ENCODE assay signal across 19 cellular contexts in genomic region chr3:75262661-75263060, GRCh38.
DNase-seq lines count a peak whose midpoint lies in the region; ATAC-seq and TF ChIP-seq lines count a peak whose summit lies in the region.
"Had no signal": no experiment of that assay in that cellular context is flagged by ENCODE, and none has a peak within 500 bp of the region (broad histone marks: within the 10 kb centered on the region; RNA-seq: fewer than 3 reads in every experiment).

No MANE protein-coding gene starts in this region.

- dilution Hi-C loops in mammary epithelial cell (cut with HindIII; ENCODE audit: low sequenced_read_pairs), result no loop called here

- H3K9me3 ChIP-seq in mammary epithelial cell (replicated peaks; ENCODE audit: insufficient read depth, low read length) (no peaks in the 10 kb centered on the region), breast epithelium (no peaks in the 10 kb centered on the region)
- H3K9me3 ChIP-seq: BE2C; BLaER1 treated with 17β-estradiol and CSF1 and Interleukin-3, amounts not matched to agents 10 nM and 100 nM; HAP-1 had no signal

- no peaks in the 10 kb centered on the region for H3K79me2 ChIP-seq in mammary epithelial cell (ENCODE audit: insufficient read depth, low read length)

- peak; percentile 69 for ATAC-seq in foreskin keratinocyte
- ATAC-seq in HG03135 (IDR thresholded peaks at IDR 0.05; ENCODE audit: unreplicated experiment), result no peak
- no peak for ATAC-seq in GM19467 (IDR thresholded peaks at IDR 0.05; ENCODE audit: unreplicated experiment)

- TF ChIP-seq POLR2A in breast epithelium (IDR thresholded peaks at IDR 0.05), result no peak

- H2AFZ ChIP-seq in mammary epithelial cell (ENCODE audit: low read depth, low read length), result no peak overlapping the region

- no peaks in the 10 kb centered on the region for H4K20me1 ChIP-seq in mammary epithelial cell (ENCODE audit: insufficient read depth, low read length)
- H4K20me1 ChIP-seq: BLaER1 treated with 17β-estradiol and CSF1 and Interleukin-3, amounts not matched to agents 10 nM and 100 nM had no signal

- H3K9ac ChIP-seq in mammary epithelial cell (ENCODE audit: insufficient read depth, low read length), result no peak overlapping the region
- H3K9ac ChIP-seq: BLaER1 treated with 17β-estradiol and CSF1 and Interleukin-3, amounts not matched to agents 10 nM and 100 nM had no signal

- H3K4me3 ChIP-seq in mammary epithelial cell (replicated peaks in 1 of 3; ENCODE audit: insufficient read depth in 1 of 3, low read depth in 2 of 3, low read length in 3 of 3), result no peak overlapping the region
- no peak overlapping the region for H3K4me3 ChIP-seq in breast epithelium
- no peak overlapping the region for H3K4me3 ChIP-seq in epithelial cell of esophagus (ENCODE audit: low read length)
- H3K4me3 ChIP-seq: BLaER1 treated with 17β-estradiol and CSF1 and Interleukin-3, amounts not matched to agents 10 nM and 100 nM; HAP-1 had no signal

- H3K4me1 ChIP-seq in mammary epithelial cell (ENCODE audit: insufficient read depth, low read length), result no peaks in the 10 kb centered on the region
- no peaks in the 10 kb centered on the region for H3K4me1 ChIP-seq in breast epithelium
- peaks cover 3% of the 10 kb centered on the region for H3K4me1 ChIP-seq in foreskin keratinocyte
- H3K4me1 ChIP-seq: BE2C; BLaER1 treated with 17β-estradiol and CSF1 and Interleukin-3, amounts not matched to agents 10 nM and 100 nM; HAP-1 had no signal

- H3K27me3 ChIP-seq in mammary epithelial cell (ENCODE audit: insufficient read depth, low read length), result no peaks in the 10 kb centered on the region
- no peaks in the 10 kb centered on the region for H3K27me3 ChIP-seq in breast epithelium
- no peaks in the 10 kb centered on the region for H3K27me3 ChIP-seq in foreskin keratinocyte
- H3K27me3 ChIP-seq: BE2C; BLaER1 treated with 17β-estradiol and CSF1 and Interleukin-3, amounts not matched to agents 10 nM and 100 nM had no signal

- POLR2A ChIA-PET in HEK293T (lab: Yijun Ruan, JAX), result no interaction called here

- no peaks in the 10 kb centered on the region for H3K36me3 ChIP-seq in mammary epithelial cell (ENCODE audit: insufficient read depth, low read length)
- H3K36me3 ChIP-seq in breast epithelium, result no peaks in the 10 kb centered on the region
- H3K36me3 ChIP-seq: BE2C; BLaER1 treated with 17β-estradiol and CSF1 and Interleukin-3, amounts not matched to agents 10 nM and 100 nM; HAP-1 had no signal

- H3K27ac ChIP-seq in mammary epithelial cell (ENCODE audit: insufficient read depth, low read depth, low read length) (no peak overlapping the region), breast epithelium (no peak overlapping the region), foreskin keratinocyte (no peak overlapping the region)
- H3K27ac ChIP-seq: 22Rv1; BLaER1 treated with 17β-estradiol and CSF1 and Interleukin-3, amounts not matched to agents 10 nM and 100 nM had no signal

- no peak for TF ChIP-seq CTCF in mammary epithelial cell (conservative IDR thresholded peaks at IDR 0.05 in 1 of 2, IDR thresholded peaks at IDR 0.05 in 1 of 2; ENCODE audit: extremely low read depth in 1 of 2, insufficient read depth in 1 of 2, low read depth in 1 of 2, low read length in 2 of 2)
- no peak for TF ChIP-seq CTCF in breast epithelium (IDR thresholded peaks at IDR 0.05)
- TF ChIP-seq CTCF in epithelial cell of esophagus (IDR thresholded peaks at IDR 0.05; ENCODE audit: insufficient read depth, low read depth, low read length, missing control alignments), result no peak
- TF ChIP-seq CTCF in foreskin keratinocyte (conservative IDR thresholded peaks at IDR 0.05), result no peak

- DNase-seq in mammary epithelial cell (peak; percentile 43), breast epithelium (ENCODE audit: low spot score in 2 of 2) (no peak), epithelial cell of esophagus (ENCODE audit: low read depth) (peak; percentile 46), foreskin keratinocyte (peak; percentile 40 to 59), HEK293T (ENCODE audit: extremely low spot score) (no peak), KG1 (lab: John Stamatoyannopoulos, UW) (no peak)
- DNase-seq: AML-193; BE2C; CD4-positive, alpha-beta T cell; CD8-positive, alpha-beta memory T cell; DMS53; DMS79 treated with DMSO at 0.1 percent for 48 hours; GF-D8; GOT3 had no signal

- WGBS in mammary epithelial cell (ENCODE audit: low coverage, missing lambda C conversion rate), result 50% methylated on average over 1 of the region's 1 CpG

- no TSS peak for BruUV-seq in mammary epithelial cell (replicated peaks; lab: Mats Ljungman, UMichigan)

- intact Hi-C loops in mammary epithelial cell (cut with micrococcal nuclease) (no loop called here), breast epithelium (cut with DNase I; ENCODE audit: low total_unique reads) (no loop called here)

- in situ Hi-C loops in mammary epithelial cell (cut with MboI; ENCODE audit: low sequenced_read_pairs in 2 of 2), result no loop called here

- no peak overlapping the region for H3K4me2 ChIP-seq in mammary epithelial cell (ENCODE audit: insufficient read depth, low read depth, low read length)
- H3K4me2 ChIP-seq: BLaER1 treated with 17β-estradiol and CSF1 and Interleukin-3, amounts not matched to agents 10 nM and 100 nM had no signal

- CTCF ChIA-PET in mammary epithelial cell (lab: Charles Lee; ENCODE audit: low non-redundant PET), result no interaction called here
- CTCF ChIA-PET in HEK293T (lab: Yijun Ruan, JAX), result no interaction called here

TF ChIP-seq in HEK293T, 16 proteins besides CTCF, POLR2A, EP300 and RAD21:
- TF ChIP-seq TARDBP (IDR thresholded peaks at IDR 0.05) (no peak), ZNF384 (IDR thresholded peaks at IDR 0.05) (no peak), PKNOX1 (IDR thresholded peaks at IDR 0.05) (no peak), HDGF (IDR thresholded peaks at IDR 0.05; ENCODE audit: borderline replicate concordance) (no peak), CTBP1 (IDR thresholded peaks at IDR 0.05; ENCODE audit: borderline replicate concordance) (no peak), SUZ12 (IDR thresholded peaks at IDR 0.05) (no peak), FOXA1 (IDR thresholded peaks at IDR 0.05) (no peak), FOXM1 (IDR thresholded peaks at IDR 0.05; ENCODE audit: borderline replicate concordance) (no peak), SP1 (IDR thresholded peaks at IDR 0.05) (no peak), L3MBTL2 (conservative IDR thresholded peaks at IDR 0.05) (no peak), NFRKB (IDR thresholded peaks at IDR 0.05) (no peak), LEF1 (IDR thresholded peaks at IDR 0.05; ENCODE audit: borderline replicate concordance) (no peak), BHLHE40 (IDR thresholded peaks at IDR 0.05; ENCODE audit: borderline replicate concordance) (no peak), ELF4 (IDR thresholded peaks at IDR 0.05) (no peak), FOXK2 (IDR thresholded peaks at IDR 0.05) (no peak)

Comparison
In these comparisons a context has a peak if more than half of its experiments do, and no peak if none do; other contexts are left out.
1. DNase-seq: peak in mammary epithelial cell (single experiment), epithelial cell of esophagus (single experiment) and foreskin keratinocyte (2 of 2); none in breast epithelium (0 of 2), HEK293T (single experiment) and KG1 (single experiment).